In genomic region chr20:21258411-21258810, GRCh38 we compare ENCODE assay signal across 34 cellular contexts.
"Had no signal": no experiment of that assay in that cellular context is flagged by ENCODE, and none has a peak within 500 bp of the region (broad histone marks: within the 10 kb centered on the region; RNA-seq: fewer than 3 reads in every experiment).

No MANE protein-coding gene starts in this region.

- FAIRE-seq: astrocyte, bronchial epithelial cell had no signal

- H3K36me3 ChIP-seq: adrenal gland, ascending aorta, brain microvascular endothelial cell, breast epithelium, cardiac muscle cell had no signal

- H3K27ac ChIP-seq: adrenal gland, ascending aorta, body of pancreas, brain microvascular endothelial cell, breast epithelium, cardiac muscle cell had no signal

- H3K4me3 ChIP-seq: adrenal gland, ascending aorta, body of pancreas, breast epithelium, cardiac muscle cell had no signal

- H3K4me1 ChIP-seq: adrenal gland, ascending aorta, body of pancreas, breast epithelium had no signal

- ATAC-seq: activated naive CD4-positive, alpha-beta T cell treated with anti-CD3 and anti-CD28 coated beads, Interleukin-2, amount 50 U/mL, for 72 hours; activated naive CD8-positive, alpha-beta T cell treated with anti-CD3 and anti-CD28 coated beads, Interleukin-2, amount 50 U/mL, for 24 hours; activated T-cell treated with anti-CD3 and anti-CD28 coated beads, Interleukin-2, amount 50 U/mL, for 4 hours; activated T-cell treated with anti-CD3 and anti-CD28 coated beads, Interleukin-2, amount 50 U/mL, for 72 hours; activated T-helper 17 cell treated with anti-CD3 and anti-CD28 coated beads, Interleukin-2, amount 50 U/mL, for 72 hours; body of pancreas had no signal

- H3K27me3 ChIP-seq: adrenal gland, ascending aorta, body of pancreas, brain microvascular endothelial cell, breast epithelium, cardiac muscle cell had no signal

- DNase-seq: activated effector memory CD4-positive, alpha-beta T cell treated with anti-CD3 and anti-CD28 coated beads, Interleukin-2, amount 50 U/mL, for 16 hours; activated effector memory CD4-positive, alpha-beta T cell treated with Interleukin-2 at 50 U/mL for 16 hours; activated gamma-delta T cell; activated gamma-delta T cell treated with Interleukin-2 at 50 U/mL for 16 hours; activated naive CD4-positive, alpha-beta T cell; activated naive CD4-positive, alpha-beta T cell treated with anti-CD3 and anti-CD28 coated beads for 36 hours; activated naive CD4-positive, alpha-beta T cell treated with anti-CD3 and anti-CD28 coated beads, Interleukin-2, amount 10 ng/mL, durations not matched to agents 7 days and 5 days; activated naive CD4-positive, alpha-beta T cell treated with anti-CD3 and anti-CD28 coated beads, Interleukin-2, amount 50 U/mL, for 16 hours; activated naive CD4-positive, alpha-beta T cell treated with Interleukin-2 at 50 U/mL for 16 hours; activated naive CD8-positive, alpha-beta T cell treated with anti-CD3 and anti-CD28 coated beads for 36 hours; activated naive CD8-positive, alpha-beta T cell treated with anti-CD3 and anti-CD28 coated beads, Interleukin-2, amount 10 ng/mL, durations not matched to agents 7 days and 5 days; activated naive CD8-positive, alpha-beta T cell treated with anti-CD3 and anti-CD28 coated beads, Interleukin-2, amount 50 U/mL, for 24 hours; activated T-cell treated with anti-CD3 and anti-CD28 coated beads, Interleukin-2, amount 50 U/mL, for 1 hour; activated T-cell treated with anti-CD3 and anti-CD28 coated beads, Interleukin-2, amount 50 U/mL, for 24 hours; activated T-cell treated with anti-CD3 and anti-CD28 coated beads, Interleukin-2, amount 50 U/mL, for 4 hours; activated T-cell treated with anti-CD3 and anti-CD28 coated beads, Interleukin-2, amount 50 U/mL, for 48 hours; activated T-cell treated with anti-CD3 and anti-CD28 coated beads, Interleukin-2, amount 50 U/mL, for 72 hours; adrenal gland; amniotic stem cell; amygdala; anterior cingulate cortex; aorta; body of pancreas; brain microvascular endothelial cell; caudate nucleus; central memory CD4-positive, alpha-beta T cell; cerebellar nuclear complex had no signal

- H3K9me3 ChIP-seq: adrenal gland, ascending aorta, body of pancreas, breast epithelium had no signal
